In genomic region chr7:155466814-155467675, GRCh38 we compare ENCODE assay signal across 9 cellular contexts. TPM values are rescaled to one million over a fixed set of nuclear protein-coding genes. Genes with fewer than 3 reads are reported as not detected.
DNase-seq lines count a peak whose midpoint lies in the region; ATAC-seq, FAIRE-seq and TF ChIP-seq lines count a peak whose summit lies in the region.
"Had no signal": no experiment of that assay in that cellular context is flagged by ENCODE, and none has a peak within 500 bp of the region (broad histone marks: within the 10 kb centered on the region; RNA-seq: fewer than 3 reads in every experiment).

No MANE protein-coding gene starts in this region.

- no peaks in the 10 kb centered on the region for H3K36me3 ChIP-seq in upper lobe of right lung

- no peak overlapping the region for H2BK120ac ChIP-seq in H9 (ENCODE audit: low read depth, low read length, poor library complexity, severe bottlenecking)

- no peak overlapping the region for H2BK20ac ChIP-seq in H9 (ENCODE audit: low read depth, low read length, poor library complexity, severe bottlenecking)

- H3K56ac ChIP-seq in H9 (ENCODE audit: insufficient read length, low read depth, low read length), result no peak overlapping the region

- H3K9me3 ChIP-seq in H9 (ENCODE audit: control insufficient read depth, low read depth, low read length) (no peaks in the 10 kb centered on the region), upper lobe of right lung (no peaks in the 10 kb centered on the region)

- H3K4me3 Mint-ChIP-seq in H9, result peak overlapping the region; percentile 8 to 73; a peak in 4 of 5 replicates
- H3K4me3 Mint-ChIP-seq: central memory CD8-positive, alpha-beta T cell had no signal

- ATAC-seq in SK-N-SH treated with all-trans-retinoic acid at 6 μM for 48 hours (peak; percentile 57), upper lobe of right lung (no peak), GM21367 (IDR thresholded peaks at IDR 0.05; ENCODE audit: unreplicated experiment) (no peak), GM18505 (IDR thresholded peaks at IDR 0.05; ENCODE audit: unreplicated experiment) (no peak)

- DNase-seq in GM12891 (ENCODE audit: insufficient read length, low spot score), result no peak
- peak; percentile 90 for DNase-seq in H9
- peak; percentile 73 for DNase-seq in islet precursor cell
- no peak for DNase-seq in GM19240 (ENCODE audit: insufficient read length, low spot score)
- DNase-seq in upper lobe of right lung, result no peak

- no peak overlapping the region for H2AK5ac ChIP-seq in H9 (ENCODE audit: insufficient read length, low read length)

- no peak overlapping the region for H3K4ac ChIP-seq in H9 (ENCODE audit: low read depth, low read length)

- no CpG with 5 or more reads among the region's 76 CpGs for WGBS in H9 (ENCODE audit: extremely low coverage, insufficient read length, low lambda C conversion rate)

- TF ChIP-seq CTCF in H9 (conservative IDR thresholded peaks at IDR 0.05) (peak; percentile 57), upper lobe of right lung (IDR thresholded peaks at IDR 0.05) (no peak)

- no peaks in the 10 kb centered on the region for H3K79me2 ChIP-seq in H9 (ENCODE audit: insufficient read depth, low read length)

- H2BK15ac ChIP-seq in H9 (ENCODE audit: low read depth, low read length), result no peak overlapping the region

- H3K36me3 Mint-ChIP-seq in H9 (ENCODE audit: insufficient read depth in 1 of 3, low read depth in 3 of 3), result no peaks in the 10 kb centered on the region; a peak in 1 of 7 replicates

- no peak overlapping the region for H3T11ph ChIP-seq in H9 (ENCODE audit: low read length)

- no peak overlapping the region for H4K8ac ChIP-seq in H9 (replicated peaks; ENCODE audit: insufficient read length, low read depth, low read length)

- intact Hi-C loops in upper lobe of right lung (cut with DNase I), result no loop called here

- H3K9ac ChIP-seq in H9 (ENCODE audit: extremely low read depth, insufficient read length, low read length), result no peak overlapping the region

- H3K4me3 ChIP-seq in upper lobe of right lung, result no peak overlapping the region

- H3K27ac ChIP-seq in H9 (ENCODE audit: insufficient read length, low read depth, low read length) (no peak overlapping the region), upper lobe of right lung (no peak overlapping the region)

- no peak overlapping the region for H3K23ac ChIP-seq in H9 (ENCODE audit: insufficient read length, low read depth, low read length)

- H3K9me3 Mint-ChIP-seq in H9, result no peaks in the 10 kb centered on the region; a peak in 1 of 5 replicates
- H3K9me3 Mint-ChIP-seq: central memory CD8-positive, alpha-beta T cell had no signal

- H4K20me1 ChIP-seq in H9 (ENCODE audit: control insufficient read depth, insufficient read depth, insufficient read length), result no peaks in the 10 kb centered on the region

- H3K27ac Mint-ChIP-seq in H9, result no peak overlapping the region

- no peaks in the 10 kb centered on the region for H3K4me1 ChIP-seq in H9 (ENCODE audit: insufficient read depth, low read length)
- H3K4me1 ChIP-seq in upper lobe of right lung, result peaks cover 19% of the 10 kb centered on the region

- H4K5ac ChIP-seq in H9 (ENCODE audit: insufficient read length, low read depth, low read length), result no peak overlapping the region

- no peaks in the 10 kb centered on the region for H3K79me1 ChIP-seq in H9 (ENCODE audit: insufficient read depth, low read depth, low read length, poor library complexity, severe bottlenecking)

- peaks cover 8% of the 10 kb centered on the region for H3K23me2 ChIP-seq in H9 (ENCODE audit: insufficient read length, low read depth, low read length, poor library complexity, severe bottlenecking)

- H2BK5ac ChIP-seq in H9 (ENCODE audit: insufficient read length, low read length), result no peak overlapping the region

- H3K27me3 Mint-ChIP-seq in H9 (ENCODE audit: low read depth), result peaks cover 100% of the 10 kb centered on the region

- no peak for FAIRE-seq in GM12891 (lab: Jason Lieb, UNC)

- no peak overlapping the region for H3K14ac ChIP-seq in H9 (ENCODE audit: insufficient read depth, low read length)

- H3K27me3 ChIP-seq in H9 (ENCODE audit: insufficient read depth, low read length), result peaks cover 97% of the 10 kb centered on the region
- H3K27me3 ChIP-seq in upper lobe of right lung, result peaks cover 100% of the 10 kb centered on the region

- H3K4me1 Mint-ChIP-seq in H9, result peaks cover 18 to 29% of the 10 kb centered on the region in 2 experiments
- H3K4me1 Mint-ChIP-seq: central memory CD8-positive, alpha-beta T cell had no signal

- H2BK12ac ChIP-seq in H9 (ENCODE audit: insufficient read length, low read depth, low read length), result no peak overlapping the region

- H4K91ac ChIP-seq in H9 (ENCODE audit: insufficient read length, low read depth, low read length), result no peak overlapping the region

- no peak overlapping the region for H3K18ac ChIP-seq in H9 (ENCODE audit: insufficient read length, low read depth, low read length)

- H3K4me2 ChIP-seq in H9 (ENCODE audit: insufficient read depth, insufficient read length, low read length), result peak overlapping the region; percentile 5

- no peak overlapping the region for H2AFZ ChIP-seq in H9 (ENCODE audit: low read length)

- TF ChIP-seq POLR2A in GM12891 (IDR thresholded peaks at IDR 0.05; ENCODE audit: low read depth, low read length) (no peak), GM18505 (IDR thresholded peaks at IDR 0.05; ENCODE audit: borderline replicate concordance, extremely low read depth, insufficient read depth, insufficient read length) (no peak)

TF ChIP-seq in GM12891, 5 proteins besides CTCF, POLR2A, EP300 and RAD21:
- TF ChIP-seq PAX5 (IDR thresholded peaks at IDR 0.05; ENCODE audit: insufficient read depth, low read length, severe bottlenecking) (no peak), POU2F2 (IDR thresholded peaks at IDR 0.05; ENCODE audit: low read depth, low read length) (peak; percentile 84; the same call in 1 of the 2 replicates), SPI1 (IDR thresholded peaks at IDR 0.05; ENCODE audit: low read depth, low read length) (no peak), TAF1 (IDR thresholded peaks at IDR 0.05; ENCODE audit: low read depth, low read length) (no peak)

TF ChIP-seq in SK-N-SH treated with all-trans-retinoic acid at 6 μM for 48 hours, 23 proteins besides CTCF, POLR2A, EP300 and RAD21:
- TF ChIP-seq RARB (CRISPR knock-in tag; IDR thresholded peaks at IDR 0.05) (no peak), TSHZ2 (CRISPR knock-in tag; IDR thresholded peaks at IDR 0.05) (no peak), OSR1 (CRISPR knock-in tag; IDR thresholded peaks at IDR 0.05) (no peak), CREB5 (CRISPR knock-in tag; IDR thresholded peaks at IDR 0.05; ENCODE audit: low read depth) (no peak), CSDC2 (CRISPR knock-in tag; IDR thresholded peaks at IDR 0.05) (no peak), ARNTL (CRISPR knock-in tag; IDR thresholded peaks at IDR 0.05; ENCODE audit: borderline replicate concordance, low read depth) (no peak), PPARA (CRISPR knock-in tag; IDR thresholded peaks at IDR 0.05; ENCODE audit: borderline replicate concordance) (no peak)

RNA-seq across cellular contexts. Expression of gene EN2, which starts 9.1 kb away (rescaled TPM):
- not detected for polyA plus RNA-seq in GM12891 (2012; ENCODE audit: low read depth, missing spikeins)
- total RNA-seq in H9 (2021) (0.07 and 0.15 TPM in 2 replicates), upper lobe of right lung (not detected)

Comparison
In these comparisons a context has a peak if more than half of its experiments do, and no peak if none do; other contexts are left out.
1. DNase-seq: peak in H9 (single experiment) and islet precursor cell (single experiment); none in GM12891 (single experiment), GM19240 (single experiment) and upper lobe of right lung (single experiment).